29 cellular contexts compared by ENCODE assay signal in the genomic region with DNA sequence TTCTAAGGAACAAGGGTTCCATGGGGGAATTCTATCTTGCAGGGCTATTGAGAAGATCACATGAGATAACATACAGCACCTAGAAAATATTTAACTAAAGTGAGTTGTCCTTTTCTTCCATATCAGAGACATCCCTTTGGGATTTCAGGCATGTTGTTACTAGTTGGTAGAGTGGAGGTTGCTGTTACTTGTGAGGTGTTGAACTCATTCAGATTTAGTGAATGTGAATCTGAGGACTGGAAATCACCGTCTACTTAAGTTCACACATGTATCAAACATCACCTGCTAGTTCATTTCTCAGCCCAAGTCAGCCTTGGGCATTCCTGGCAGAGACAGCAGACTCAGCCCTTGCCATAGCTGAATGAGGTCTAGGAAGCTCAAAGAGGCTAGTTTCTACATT. TPM values are rescaled to one million over a fixed set of nuclear protein-coding genes. Genes with fewer than 3 reads are reported as not detected.
DNase-seq lines count a peak whose midpoint lies in the region; ATAC-seq, FAIRE-seq and TF ChIP-seq lines count a peak whose summit lies in the region.
"Had no signal": no experiment of that assay in that cellular context is flagged by ENCODE, and none has a peak within 500 bp of the region (broad histone marks: within the 10 kb centered on the region; RNA-seq: fewer than 3 reads in every experiment).

No MANE protein-coding gene starts in this region.

- H3K4me1 Mint-ChIP-seq in activated T-cell treated with anti-CD3 and anti-CD28 coated beads, Interleukin-2, amount 50 U/mL, for 24 hours (ENCODE audit: low read depth), result peaks cover 11% of the 10 kb centered on the region
- H3K4me1 Mint-ChIP-seq in neural progenitor cell, result peaks cover 6% of the 10 kb centered on the region
- H3K4me1 Mint-ChIP-seq: activated CD4-positive, alpha-beta memory T cell treated with anti-CD3 and anti-CD28 coated beads, Interleukin-2, amount 10 ng/mL, durations not matched to agents 7 days and 5 days had no signal

- H3K27me3 ChIP-seq in HUES48 (ENCODE audit: control insufficient read depth, insufficient read depth, low read length) (no peaks in the 10 kb centered on the region), neural progenitor cell (no peaks in the 10 kb centered on the region)
- H3K27me3 ChIP-seq: gastrocnemius medialis had no signal

- H3K36me3 ChIP-seq in HUES48 (ENCODE audit: control insufficient read depth, insufficient read depth, low read length), result peaks cover 28% of the 10 kb centered on the region
- peaks cover 3% of the 10 kb centered on the region for H3K36me3 ChIP-seq in neural progenitor cell

- peaks cover 48% of the 10 kb centered on the region for H3F3A ChIP-seq in neural progenitor cell (ENCODE audit: low read depth)

- peaks cover 3% of the 10 kb centered on the region for H4K20me1 ChIP-seq in neural progenitor cell (ENCODE audit: low read depth)

- H3K4me1 ChIP-seq in HUES48 (ENCODE audit: control insufficient read depth, insufficient read depth, low read length) (no peaks in the 10 kb centered on the region), neural progenitor cell (no peaks in the 10 kb centered on the region)
- H3K4me1 ChIP-seq: gastrocnemius medialis, parathyroid adenoma had no signal

- H3K9me3 Mint-ChIP-seq in activated T-cell treated with anti-CD3 and anti-CD28 coated beads, Interleukin-2, amount 50 U/mL, for 24 hours, result no peaks in the 10 kb centered on the region
- no peaks in the 10 kb centered on the region for H3K9me3 Mint-ChIP-seq in neural progenitor cell
- H3K9me3 Mint-ChIP-seq: activated CD4-positive, alpha-beta memory T cell treated with anti-CD3 and anti-CD28 coated beads, Interleukin-2, amount 10 ng/mL, durations not matched to agents 7 days and 5 days had no signal

- no peak overlapping the region for H3K4me3 Mint-ChIP-seq in activated T-cell treated with anti-CD3 and anti-CD28 coated beads, Interleukin-2, amount 50 U/mL, for 24 hours
- H3K4me3 Mint-ChIP-seq in neural progenitor cell, result peak overlapping the region; percentile 41
- H3K4me3 Mint-ChIP-seq: activated CD4-positive, alpha-beta memory T cell treated with anti-CD3 and anti-CD28 coated beads, Interleukin-2, amount 10 ng/mL, durations not matched to agents 7 days and 5 days had no signal

- H2AFZ ChIP-seq in neural progenitor cell (replicated peaks), result no peak overlapping the region
- H2AFZ ChIP-seq: parathyroid adenoma had no signal

- H3K4me3 ChIP-seq in HUES48 (ENCODE audit: low read depth, low read length) (no peak overlapping the region), neural progenitor cell (no peak overlapping the region)
- H3K4me3 ChIP-seq: gastrocnemius medialis, K562, lung had no signal

- no peak for TF ChIP-seq CTCF in neural progenitor cell (IDR thresholded peaks at IDR 0.05)

- peak; percentile 19 for ATAC-seq in esophagus mucosa
- ATAC-seq: K562, sciatic nerve, SK-N-SH treated with all-trans-retinoic acid at 6 μM for 48 hours had no signal

- peak; percentile 17 for DNase-seq in activated T-cell treated with anti-CD3 and anti-CD28 coated beads, Interleukin-2, amount 50 U/mL, for 24 hours
- no peak for DNase-seq in activated T-cell treated with anti-CD3 and anti-CD28 coated beads, Interleukin-2, amount 50 U/mL, for 48 hours
- DNase-seq in neural progenitor cell (ENCODE audit: low spot score) (no peak), mucosa of gallbladder (ENCODE audit: low spot score) (no peak), GM19239 (ENCODE audit: insufficient read length, low spot score) (no peak), GDM1 (lab: John Stamatoyannopoulos, UW) (no peak)
- DNase-seq: activated CD4-positive, alpha-beta memory T cell treated with anti-CD3 and anti-CD28 coated beads, Interleukin-2, amount 10 ng/mL, durations not matched to agents 7 days and 5 days; activated CD4-positive, CD25-positive, alpha-beta regulatory T cell; activated naive CD4-positive, alpha-beta T cell treated with Interleukin-2 at 50 U/mL for 16 hours; amygdala; central memory CD4-positive, alpha-beta T cell; gastrocnemius medialis; NCI-H1436 treated with DMSO at 0.1 percent for 48 hours; NCI-H526 treated with DMSO at 0.1 percent for 48 hours; stimulated activated CD4-positive, alpha-beta T cell treated with anti-CD3 and anti-CD28 coated beads, Interleukin-15, amount 100 ng/mL, for 24 hours; substantia nigra; T-helper 9 cell had no signal

- no peaks in the 10 kb centered on the region for H3K27me3 Mint-ChIP-seq in activated T-cell treated with anti-CD3 and anti-CD28 coated beads, Interleukin-2, amount 50 U/mL, for 24 hours
- peaks cover 2% of the 10 kb centered on the region for H3K27me3 Mint-ChIP-seq in neural progenitor cell (ENCODE audit: insufficient read depth, low read depth)

- no peak overlapping the region for H3K4me2 ChIP-seq in neural progenitor cell

- peaks cover 32% of the 10 kb centered on the region for H3K36me3 Mint-ChIP-seq in activated T-cell treated with anti-CD3 and anti-CD28 coated beads, Interleukin-2, amount 50 U/mL, for 24 hours (ENCODE audit: low read depth)
- peaks cover 17% of the 10 kb centered on the region for H3K36me3 Mint-ChIP-seq in neural progenitor cell

- no peak for FAIRE-seq in GM19239 (lab: Jason Lieb, UNC)
- FAIRE-seq: H54, K562, kidney had no signal

- peak overlapping the region; percentile 24 for H3K27ac Mint-ChIP-seq in activated T-cell treated with anti-CD3 and anti-CD28 coated beads, Interleukin-2, amount 50 U/mL, for 24 hours
- no peak overlapping the region for H3K27ac Mint-ChIP-seq in neural progenitor cell
- H3K27ac Mint-ChIP-seq: activated CD4-positive, alpha-beta memory T cell treated with anti-CD3 and anti-CD28 coated beads, Interleukin-2, amount 10 ng/mL, durations not matched to agents 7 days and 5 days had no signal

- H3K27ac ChIP-seq in HUES48 (ENCODE audit: low read depth, low read length), result peak overlapping the region; percentile 4
- no peak overlapping the region for H3K27ac ChIP-seq in neural progenitor cell
- H3K27ac ChIP-seq: gastrocnemius medialis, HL-60, parathyroid adenoma had no signal

- H3K9me3 ChIP-seq in HUES48 (ENCODE audit: control insufficient read depth, insufficient read depth, low read length) (no peaks in the 10 kb centered on the region), neural progenitor cell (ENCODE audit: low read depth) (no peaks in the 10 kb centered on the region)
- H3K9me3 ChIP-seq: gastrocnemius medialis had no signal

- H3K9ac ChIP-seq in HUES48 (ENCODE audit: low read depth, low read length) (no peak overlapping the region), neural progenitor cell (no peak overlapping the region)
- H3K9ac ChIP-seq: parathyroid adenoma had no signal

- H3K79me2 ChIP-seq in neural progenitor cell (ENCODE audit: low read depth), result no peaks in the 10 kb centered on the region
- H3K79me2 ChIP-seq: parathyroid adenoma had no signal

RNA-seq across cellular contexts. Expression of gene KDELR3, which starts 9.6 kb away (rescaled TPM):
- 3.2 TPM for total RNA-seq in esophagus mucosa
- 3.4 and 4.6 TPM in 2 replicates for total RNA-seq in neural progenitor cell (ENCODE audit: low replicate concordance)
- 22.8 TPM for total RNA-seq in mucosa of gallbladder

RNA-seq across cellular contexts. Expression of gene KCNJ4, which starts 22.5 kb away (rescaled TPM):
- total RNA-seq in esophagus mucosa (not detected), neural progenitor cell (ENCODE audit: low replicate concordance) (0.82 and 4.6 TPM in 2 replicates), mucosa of gallbladder (not detected)
- total RNA-seq: A172; activated CD4-positive, alpha-beta memory T cell treated with anti-CD3 and anti-CD28 coated beads, Interleukin-2, amount 10 ng/mL, durations not matched to agents 7 days and 5 days; gastrocnemius medialis; lung; ureter had no signal

RNA-seq across cellular contexts. Expression of gene DDX17, which starts 28.6 kb away (rescaled TPM):
- total RNA-seq in esophagus mucosa, result 183 TPM
- total RNA-seq in neural progenitor cell (ENCODE audit: low replicate concordance), result 621 and 672 TPM in 2 replicates
- total RNA-seq in mucosa of gallbladder, result 535 TPM
